Comparison of ENCODE assay signal across 10 cellular contexts in the genomic region with DNA sequence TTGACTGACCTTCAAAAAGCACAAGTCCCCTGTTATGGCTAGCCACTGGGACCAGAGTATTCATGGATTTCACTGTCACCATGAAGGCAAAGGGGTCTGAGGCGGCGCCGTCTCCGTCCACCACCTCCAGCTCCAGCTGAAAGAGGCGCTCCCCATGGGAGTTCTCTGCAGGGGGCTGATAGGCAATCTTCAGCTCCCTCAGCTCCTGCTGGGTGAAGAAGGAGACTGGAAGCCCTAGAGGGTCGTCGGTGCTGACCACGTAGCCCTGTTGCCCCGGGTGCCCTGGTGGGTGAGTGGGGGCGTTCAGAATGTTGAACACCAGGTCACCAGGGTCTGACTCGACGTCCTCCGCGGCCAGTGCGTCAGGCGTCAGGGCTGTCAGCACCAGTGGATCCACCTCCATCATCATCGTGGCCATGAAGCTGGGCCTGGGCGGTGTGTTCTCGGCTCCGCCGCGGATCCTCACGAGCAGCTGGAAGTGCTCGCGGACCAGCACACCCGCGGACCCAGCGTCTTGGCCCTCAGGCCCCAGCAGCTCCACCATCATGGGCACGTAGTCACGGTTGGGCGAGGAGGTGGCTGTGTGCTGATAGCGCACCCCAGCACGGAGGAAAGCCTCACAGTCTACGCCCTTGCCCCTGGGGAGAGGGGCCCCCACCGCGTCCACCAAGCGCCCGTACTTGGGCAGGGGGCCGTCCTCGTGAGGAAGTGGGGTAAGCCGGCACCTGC. TPM values are rescaled to one million over a fixed set of nuclear protein-coding genes. Genes with fewer than 3 reads are reported as not detected.
DNase-seq lines count a peak whose midpoint lies in the region; ATAC-seq and TF ChIP-seq lines count a peak whose summit lies in the region.
"Had no signal": no experiment of that assay in that cellular context is flagged by ENCODE, and none has a peak within 500 bp of the region (broad histone marks: within the 10 kb centered on the region; RNA-seq: fewer than 3 reads in every experiment).

No MANE protein-coding gene starts in this region.

- peaks cover 37% of the 10 kb centered on the region for H3K27me3 Mint-ChIP-seq in activated B cell treated with CpG ODN at 0.5 μM for 24 hours

- H3K36me3 Mint-ChIP-seq in activated B cell treated with CpG ODN at 0.5 μM for 24 hours (ENCODE audit: low read depth): no peaks in the 10 kb centered on the region

- H3K9me3 Mint-ChIP-seq in activated B cell treated with CpG ODN at 0.5 μM for 24 hours: no peaks in the 10 kb centered on the region
- H3K9me3 Mint-ChIP-seq: activated T-helper 1 cell treated with anti-CD3 and anti-CD28 coated beads, Interleukin-12 subunit alpha, Interleukin-12 subunit beta, Interleukin-2, Interleukin-4 antibody, amounts not matched to agents 30 ng/mL and 10 ng/mL and 1 ng/mL, durations not matched to agents 14 hours and 24 hours and 36 hours had no signal

- peaks cover 45% of the 10 kb centered on the region for H3K27me3 ChIP-seq in H7 (ENCODE audit: control insufficient read depth, insufficient read depth, low read length)
- H3K27me3 ChIP-seq in iPS-18a (ENCODE audit: control insufficient read depth, insufficient read depth, low read length): peaks cover 54% of the 10 kb centered on the region
- peaks cover 33 to 43% (median 41%) of the 10 kb centered on the region in 3 donors for H3K27me3 ChIP-seq in skeletal muscle tissue (ENCODE audit: control insufficient read depth in 3 of 3, insufficient read depth in 3 of 3, low read length in 3 of 3)

- H3K4me3 Mint-ChIP-seq in activated B cell treated with CpG ODN at 0.5 μM for 24 hours: peak overlapping the region; percentile 7
- H3K4me3 Mint-ChIP-seq: activated T-helper 1 cell treated with anti-CD3 and anti-CD28 coated beads, Interleukin-12 subunit alpha, Interleukin-12 subunit beta, Interleukin-2, Interleukin-4 antibody, amounts not matched to agents 30 ng/mL and 10 ng/mL and 1 ng/mL, durations not matched to agents 14 hours and 24 hours and 36 hours had no signal

- no peak for TF ChIP-seq CTCF in activated B cell treated with CpG ODN at 0.5 μM for 24 hours (IDR thresholded peaks at IDR 0.05)

- POLR2A ChIA-PET in activated B cell treated with CpG ODN at 0.5 μM for 24 hours (lab: Charles Lee): no interaction called here

- DNase-seq in H7 (peak; percentile 44), activated B cell treated with CpG ODN at 0.5 μM for 24 hours (no peak), NCI-H1417 treated with DMSO at 0.1 percent for 48 hours (lab: John Stamatoyannopoulos, UW) (no peak)
- DNase-seq: SHP77 treated with DMSO at 0.1 percent for 48 hours had no signal

- H3K27ac ChIP-seq in iPS-18a (ENCODE audit: low read length) (no peak overlapping the region), skeletal muscle tissue (ENCODE audit: low read depth, low read length) (no peak overlapping the region)

- H3K36me3 ChIP-seq in H7 (replicated peaks; ENCODE audit: control insufficient read depth, insufficient read depth, low read length): no peaks in the 10 kb centered on the region
- no peaks in the 10 kb centered on the region for H3K36me3 ChIP-seq in iPS-18a (ENCODE audit: control insufficient read depth, low read depth, low read length)
- H3K36me3 ChIP-seq in skeletal muscle tissue (ENCODE audit: control insufficient read depth in 3 of 3, insufficient read depth in 3 of 3, low read length in 3 of 3): peaks cover 0 to 2% (median 0%) of the 10 kb centered on the region in 3 donors

- ATAC-seq in activated B cell treated with CpG ODN at 0.5 μM for 24 hours (ENCODE audit: low read depth) (no peak), HG02981 (IDR thresholded peaks at IDR 0.05; ENCODE audit: unreplicated experiment) (no peak), GM21717 (IDR thresholded peaks at IDR 0.05; ENCODE audit: unreplicated experiment) (no peak)

- peaks cover 15% of the 10 kb centered on the region for H3K4me1 Mint-ChIP-seq in activated B cell treated with CpG ODN at 0.5 μM for 24 hours

- no peaks in the 10 kb centered on the region for H3K9me3 ChIP-seq in iPS-18a (ENCODE audit: control insufficient read depth, low read depth, low read length)
- no peaks in the 10 kb centered on the region for H3K9me3 ChIP-seq in skeletal muscle tissue (ENCODE audit: control insufficient read depth in 3 of 3, low read length in 3 of 3)

- intact Hi-C loops in activated B cell treated with CpG ODN at 0.5 μM for 24 hours (cut with micrococcal nuclease): no loop called here

- CTCF ChIA-PET in activated B cell treated with CpG ODN at 0.5 μM for 24 hours (lab: Charles Lee): no interaction called here

- H3K4me1 ChIP-seq in iPS-18a (ENCODE audit: control insufficient read depth, low read depth, low read length) (no peaks in the 10 kb centered on the region), skeletal muscle tissue (ENCODE audit: control insufficient read depth in 3 of 3, insufficient read depth in 3 of 3, low read length in 3 of 3) (peaks cover 12 to 18% (median 15%) of the 10 kb centered on the region in 3 donors)

- H3K9ac ChIP-seq in iPS-18a (ENCODE audit: low read length) (no peak overlapping the region), skeletal muscle tissue (ENCODE audit: low read depth in 1 of 3, low read length in 3 of 3) (peak overlapping the region in 1 of 3 donors; percentile 57)

- H3K4me3 ChIP-seq in H7 (ENCODE audit: insufficient read depth, low read depth, low read length) (peak overlapping the region; percentile 49), iPS-18a (ENCODE audit: low read length) (peak overlapping the region; percentile 67), skeletal muscle tissue (ENCODE audit: low read length in 3 of 3) (peak overlapping the region; percentile 41 to 68 (median 57))

- no peak overlapping the region for H3K27ac Mint-ChIP-seq in activated B cell treated with CpG ODN at 0.5 μM for 24 hours
- H3K27ac Mint-ChIP-seq: activated T-helper 1 cell treated with anti-CD3 and anti-CD28 coated beads, Interleukin-12 subunit alpha, Interleukin-12 subunit beta, Interleukin-2, Interleukin-4 antibody, amounts not matched to agents 30 ng/mL and 10 ng/mL and 1 ng/mL, durations not matched to agents 14 hours and 24 hours and 36 hours had no signal

RNA-seq across cellular contexts. Expression of gene FREM3, which starts 1.0 kb away (rescaled TPM):
- 0.04 TPM in 1 of 2 replicates, not detected in the other for total RNA-seq in H7 (2014; rRNA removed; shearing (Covaris generic))
- total RNA-seq in activated B cell treated with CpG ODN at 0.5 μM for 24 hours (not detected in 2 replicates), skeletal muscle tissue (under 0.01 TPM)
- total RNA-seq: activated T-helper 1 cell treated with anti-CD3 and anti-CD28 coated beads, Interleukin-12 subunit alpha, Interleukin-12 subunit beta, Interleukin-2, Interleukin-4 antibody, amounts not matched to agents 30 ng/mL and 10 ng/mL and 1 ng/mL, durations not matched to agents 14 hours and 24 hours and 36 hours; osteoblast had no signal
